Comparison of ENCODE assay signal across 25 cellular contexts in the genomic region with DNA sequence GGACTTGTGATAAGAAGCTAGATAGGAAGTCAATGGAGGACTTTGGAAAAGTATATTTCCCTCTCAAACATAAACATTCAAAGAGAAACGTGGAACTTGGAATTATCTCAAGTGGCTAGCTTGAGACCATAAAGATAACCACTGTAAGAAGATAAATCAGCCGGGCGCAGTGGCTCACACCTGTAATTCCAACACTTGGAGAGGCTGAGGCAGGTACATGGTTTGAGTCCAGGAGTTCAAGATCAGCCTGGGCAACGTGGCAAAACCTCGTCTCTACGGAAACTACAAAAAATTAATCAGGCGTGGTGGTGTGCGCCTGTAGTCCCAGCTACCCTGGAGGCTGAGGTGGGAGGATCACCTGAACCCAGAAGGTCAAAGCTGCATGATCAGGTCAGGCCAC.
A peak's percentile ranks its signal among the peaks of the same experiment; 100 is the strongest.
DNase-seq lines count a peak whose midpoint lies in the region; ATAC-seq, FAIRE-seq and TF ChIP-seq lines count a peak whose summit lies in the region.
"Had no signal": no experiment of that assay in that cellular context is flagged by ENCODE, and none has a peak within 500 bp of the region (broad histone marks: within the 10 kb centered on the region; RNA-seq: fewer than 3 reads in every experiment).

No MANE protein-coding gene starts in this region.

- H3K9me3 ChIP-seq in WERI-Rb-1 (ENCODE audit: severe bottlenecking): no peaks in the 10 kb centered on the region
- H3K9me3 ChIP-seq: A549; BE2C; BLaER1 treated with 17β-estradiol and CSF1 and Interleukin-3, amounts not matched to agents 10 nM and 100 nM; HAP-1 had no signal

- DNase-seq in bronchial epithelial cell (ENCODE audit: low read depth): no peak
- DNase-seq in left colon: no peak
- peak; percentile 64 for DNase-seq in posterior vena cava (ENCODE audit: low spot score)
- no peak for DNase-seq in NCI-H2029 treated with DMSO at 0.1 percent for 48 hours (lab: John Stamatoyannopoulos, UW)
- no peak for DNase-seq in WERI-Rb-1
- DNase-seq: 8988T; ACHN; AML-193; BE2C; CD4-positive, alpha-beta T cell; CD8-positive, alpha-beta memory T cell; DMS 273 treated with DMSO at 0.1 percent for 48 hours; DMS79; EL; GDM1; GOT3; HFFc6 had no signal

- peak; percentile 64 for FAIRE-seq in bronchial epithelial cell (lab: Jason Lieb, UNC)
- FAIRE-seq: A549, D721Med, GM12878, GM19239, H54 had no signal

- TF ChIP-seq CTCF in bronchial epithelial cell (IDR thresholded peaks at IDR 0.05; ENCODE audit: insufficient read depth, low read length, severe bottlenecking) (no peak), WERI-Rb-1 (IDR thresholded peaks at IDR 0.05; ENCODE audit: low read depth, low read length) (no peak)

- H3K27me3 ChIP-seq in bronchial epithelial cell (ENCODE audit: control insufficient read depth, insufficient read depth, low read length) (no peaks in the 10 kb centered on the region), WERI-Rb-1 (ENCODE audit: insufficient read depth, low read depth, severe bottlenecking) (no peaks in the 10 kb centered on the region)
- H3K27me3 ChIP-seq: BE2C; BLaER1 treated with 17β-estradiol and CSF1 and Interleukin-3, amounts not matched to agents 10 nM and 100 nM had no signal

- H3K36me3 ChIP-seq in bronchial epithelial cell (ENCODE audit: control insufficient read depth, insufficient read depth, low read length) (no peaks in the 10 kb centered on the region), WERI-Rb-1 (no peaks in the 10 kb centered on the region)
- H3K36me3 ChIP-seq: BE2C; BLaER1 treated with 17β-estradiol and CSF1 and Interleukin-3, amounts not matched to agents 10 nM and 100 nM; HAP-1 had no signal

- intact Hi-C loops in left colon (cut with DNase I, micrococcal nuclease): no loop called here
- intact Hi-C loops in posterior vena cava (cut with DNase I): no loop called here

- no peak overlapping the region for H3K27ac ChIP-seq in WERI-Rb-1
- H3K27ac ChIP-seq: A549; BLaER1 treated with 17β-estradiol and CSF1 and Interleukin-3, amounts not matched to agents 10 nM and 100 nM had no signal

- ATAC-seq in left colon (peak; percentile 65), HG03354 (IDR thresholded peaks at IDR 0.05; ENCODE audit: poor library complexity, severe bottlenecking, unreplicated experiment) (no peak)
- ATAC-seq: A549, GM12878 had no signal

- H3K4me3 ChIP-seq in bronchial epithelial cell (ENCODE audit: low read depth, low read length) (no peak overlapping the region), WERI-Rb-1 (ENCODE audit: low read depth, low read length) (no peak overlapping the region)
- H3K4me3 ChIP-seq: A549; BLaER1 treated with 17β-estradiol and CSF1 and Interleukin-3, amounts not matched to agents 10 nM and 100 nM; GM12878; HAP-1 had no signal
